1 cellular context compared by ENCODE assay signal in genomic region chr5:140239939-140240700, GRCh38.
TF ChIP-seq lines count a peak whose summit lies in the region.

No MANE protein-coding gene starts in this region.

TF ChIP-seq in WTC11, 78 proteins besides CTCF, POLR2A, EP300 and RAD21 (continued from another document):
- TF ChIP-seq AFF4 (CRISPR knock-in tag; IDR thresholded peaks at IDR 0.05; ENCODE audit: borderline replicate concordance) (no peak), GABPB1 (CRISPR knock-in tag; IDR thresholded peaks at IDR 0.05) (no peak)
